Comparison of ENCODE assay signal across 8 cellular contexts in genomic region chr18:57210101-57210661, GRCh38.
DNase-seq lines count a peak whose midpoint lies in the region; ATAC-seq and TF ChIP-seq lines count a peak whose summit lies in the region.

No MANE protein-coding gene starts in this region.

- no peak for TF ChIP-seq CTCF in endothelial cell (IDR thresholded peaks at IDR 0.05; ENCODE audit: unreplicated experiment)
- TF ChIP-seq CTCF in mesothelial cell of epicardium (IDR thresholded peaks at IDR 0.05; ENCODE audit: unreplicated experiment): no peak

- DNase-seq in DMS153 treated with DMSO at 0.1 percent for 48 hours (lab: John Stamatoyannopoulos, UW; ENCODE audit: unreplicated experiment) (peak; percentile 19), HS-27A (ENCODE audit: low read depth) (peak; percentile 36), RPMI7951 (ENCODE audit: low read depth) (peak; percentile 80), endothelial cell (ENCODE audit: low spot score) (peak; percentile 43), mesothelial cell of epicardium (ENCODE audit: low spot score in 2 of 2, unreplicated experiment in 2 of 2) (peak in 1 of 2 experiments; percentile 59)
- no peak for DNase-seq in effector memory CD8-positive, alpha-beta T cell
- no peak for DNase-seq in activated CD4-positive, alpha-beta T cell treated with anti-CD3 and anti-CD28 coated beads for 48 hours

- H3K4me3 Mint-ChIP-seq in endothelial cell (ENCODE audit: unreplicated experiment): peak overlapping the region; percentile 12
- H3K4me3 Mint-ChIP-seq in mesothelial cell of epicardium: peak overlapping the region; percentile 7
- H3K4me3 Mint-ChIP-seq in effector memory CD8-positive, alpha-beta T cell: peak overlapping the region in 1 of 2 donors; percentile 64

- ATAC-seq in GM18907 (IDR thresholded peaks at IDR 0.05; ENCODE audit: unreplicated experiment): no peak
- ATAC-seq in effector memory CD8-positive, alpha-beta T cell (replicated peaks): no peak

- H3K27me3 Mint-ChIP-seq in endothelial cell (ENCODE audit: unreplicated experiment) (no peaks in the 10 kb centered on the region), mesothelial cell of epicardium (ENCODE audit: low read depth) (peaks cover 8% of the 10 kb centered on the region)
- peaks cover 16 to 40% of the 10 kb centered on the region in 2 donors for H3K27me3 Mint-ChIP-seq in effector memory CD8-positive, alpha-beta T cell

- H3K27ac Mint-ChIP-seq in endothelial cell (ENCODE audit: unreplicated experiment) (no peak overlapping the region), mesothelial cell of epicardium (no peak overlapping the region)
- H3K27ac Mint-ChIP-seq in effector memory CD8-positive, alpha-beta T cell: no peak overlapping the region

- H3K9me3 Mint-ChIP-seq in endothelial cell (ENCODE audit: unreplicated experiment) (no peaks in the 10 kb centered on the region), mesothelial cell of epicardium (no peaks in the 10 kb centered on the region)
- peaks cover 0 to 2% of the 10 kb centered on the region in 2 donors for H3K9me3 Mint-ChIP-seq in effector memory CD8-positive, alpha-beta T cell

- H3K4me1 Mint-ChIP-seq in endothelial cell (ENCODE audit: unreplicated experiment): peaks cover 20% of the 10 kb centered on the region
- H3K4me1 Mint-ChIP-seq in mesothelial cell of epicardium: peaks cover 10% of the 10 kb centered on the region
- H3K4me1 Mint-ChIP-seq in effector memory CD8-positive, alpha-beta T cell (ENCODE audit: low read depth in 2 of 2): peaks cover 0 to 8% of the 10 kb centered on the region in 2 donors

- H3K36me3 Mint-ChIP-seq in endothelial cell (ENCODE audit: low read depth, unreplicated experiment) (no peaks in the 10 kb centered on the region), mesothelial cell of epicardium (no peaks in the 10 kb centered on the region)
- no peaks in the 10 kb centered on the region for H3K36me3 Mint-ChIP-seq in effector memory CD8-positive, alpha-beta T cell (ENCODE audit: insufficient read depth)

Comparison
In these comparisons a context has a peak if more than half of its experiments do, and no peak if none do; other contexts are left out.
1. DNase-seq: peak in DMS153 treated with DMSO at 0.1 percent for 48 hours (single experiment), HS-27A (single experiment), RPMI7951 (single experiment) and endothelial cell (single experiment); none in effector memory CD8-positive, alpha-beta T cell (0 of 3) and activated CD4-positive, alpha-beta T cell treated with anti-CD3 and anti-CD28 coated beads for 48 hours (single experiment).